13 cellular contexts compared by ENCODE assay signal in the genomic region with DNA sequence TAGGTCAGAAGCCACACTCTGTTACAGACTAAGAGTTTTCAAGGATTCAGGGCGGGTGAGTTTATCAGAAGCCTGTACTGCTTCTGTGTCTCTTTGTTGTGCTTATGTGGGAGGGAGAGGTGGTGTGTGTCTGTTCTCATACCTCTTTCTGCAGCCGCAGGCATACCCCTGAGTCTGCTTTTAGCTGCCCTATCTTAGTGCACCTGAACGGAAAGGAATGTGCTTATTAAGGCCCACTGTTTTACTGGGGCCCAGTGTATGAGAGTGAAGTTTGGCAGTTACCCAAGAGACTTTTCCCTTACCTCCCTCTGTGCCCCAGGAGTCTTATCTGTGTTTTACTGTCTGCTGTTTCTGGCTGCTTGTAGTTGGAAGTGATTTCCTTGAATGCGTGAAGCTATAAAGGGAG.
DNase-seq lines count a peak whose midpoint lies in the region; ATAC-seq and TF ChIP-seq lines count a peak whose summit lies in the region.
"Had no signal": no experiment of that assay in that cellular context is flagged by ENCODE, and none has a peak within 500 bp of the region (broad histone marks: within the 10 kb centered on the region; RNA-seq: fewer than 3 reads in every experiment).

No MANE protein-coding gene starts in this region.

- ATAC-seq in HG02938 (IDR thresholded peaks at IDR 0.05; ENCODE audit: unreplicated experiment): no peak

- intact Hi-C loops in adrenal gland (cut with DNase I): no loop called here

- H3K4me1 ChIP-seq in adrenal gland (replicated peaks in 1 of 2): peaks cover 0 to 5% of the 10 kb centered on the region in 2 donors
- H3K4me1 ChIP-seq: sigmoid colon had no signal

- peak overlapping the region in 3 of 5 donors; percentile 68 to 76 (median 69) for H3K27ac ChIP-seq in adrenal gland
- H3K27ac ChIP-seq: sigmoid colon had no signal

- H3K4me3 ChIP-seq in H7 (ENCODE audit: insufficient read depth, low read depth, low read length) (no peak overlapping the region), adrenal gland (peak overlapping the region in 1 of 4 donors; percentile 23)
- H3K4me3 ChIP-seq: sigmoid colon had no signal

- H3K9me3 ChIP-seq in adrenal gland (replicated peaks in 1 of 3): no peaks in the 10 kb centered on the region
- H3K9me3 ChIP-seq: sigmoid colon had no signal

- H3K36me3 ChIP-seq in H7 (replicated peaks; ENCODE audit: control insufficient read depth, insufficient read depth, low read length): no peaks in the 10 kb centered on the region; the same call in 1 of the 2 replicates
- H3K36me3 ChIP-seq in adrenal gland (replicated peaks in 1 of 2): no peaks in the 10 kb centered on the region

- H3K27me3 ChIP-seq in H7 (ENCODE audit: control insufficient read depth, insufficient read depth, low read length) (no peaks in the 10 kb centered on the region), adrenal gland (no peaks in the 10 kb centered on the region)
- H3K27me3 ChIP-seq: sigmoid colon had no signal

- WGBS in adrenal gland, 4 donors: 36 to 59% (median 48%) methylated on average over 4 of the region's 4 CpGs

- DNase-seq in H7 (peak; percentile 10), adrenal gland (peak in 4 of 7 donors; percentile 32 to 40 (median 32)), iPS DF 19.7 (ENCODE audit: low read depth, low spot score) (peak; percentile 3), non-pigmented ciliary epithelial cell (ENCODE audit: low read depth) (peak; percentile 6), DMS 273 (lab: John Stamatoyannopoulos, UW; ENCODE audit: unreplicated experiment) (no peak), epidermal melanocyte (ENCODE audit: insufficient read length, low spot score) (no peak), NCI-H2196 treated with DMSO at 0.1 percent for 48 hours (lab: John Stamatoyannopoulos, UW; ENCODE audit: unreplicated experiment) (no peak)
- DNase-seq: activated CD4-positive, CD25-positive, alpha-beta regulatory T cell treated with anti-CD3 and anti-CD28 coated beads, Interleukin-2, amount 50 U/mL, for 72 hours; NCI-H1694; NCI-H446 treated with DMSO at 0.1 percent for 48 hours; SHP77; sigmoid colon had no signal

- TF ChIP-seq CTCF in adrenal gland (IDR thresholded peaks at IDR 0.05): no peak

- peak in 1 of 2 donors; percentile 43 for TF ChIP-seq POLR2A in adrenal gland (IDR thresholded peaks at IDR 0.05)

Comparison
In these comparisons a context has a peak if more than half of its experiments do, and no peak if none do; other contexts are left out.
1. DNase-seq: peak in H7 (single experiment), adrenal gland (4 of 7), iPS DF 19.7 (single experiment) and non-pigmented ciliary epithelial cell (single experiment); none in DMS 273 (single experiment), epidermal melanocyte (single experiment) and NCI-H2196 treated with DMSO at 0.1 percent for 48 hours (single experiment).